ENCODE assay signal across 20 cellular contexts in the genomic region with DNA sequence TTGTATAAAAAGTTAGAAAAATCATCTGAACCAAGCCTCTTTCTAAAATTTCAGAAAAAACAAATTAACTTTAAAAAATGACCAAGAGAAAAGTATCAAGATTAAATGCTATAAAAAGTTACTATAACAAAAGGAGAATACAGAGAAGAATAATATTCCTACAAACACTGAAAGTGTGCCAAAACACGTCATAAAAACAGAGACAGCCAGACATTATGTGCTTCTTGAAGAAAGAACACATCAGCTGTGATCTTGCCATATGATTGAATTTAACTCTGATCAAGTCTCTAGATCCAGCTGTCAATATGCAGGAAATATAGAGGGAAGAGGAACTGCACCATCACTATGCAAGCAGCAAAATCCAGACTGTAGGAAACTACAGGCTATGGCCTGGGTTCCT.
"Had no signal": no experiment of that assay in that cellular context is flagged by ENCODE, and none has a peak within 500 bp of the region (broad histone marks: within the 10 kb centered on the region; RNA-seq: fewer than 3 reads in every experiment).

No MANE protein-coding gene starts in this region.

- H3K36me3 ChIP-seq: adrenal gland, gastrocnemius medialis, heart right ventricle, left lung, SJSA1, tibial nerve had no signal

- ATAC-seq: esophagus mucosa; gastrocnemius medialis; heart right ventricle; left lung; stimulated activated memory B cell treated with anti-CD40 and anti-IgM and Interleukin-4, amounts not matched to agents 10 μg/mL and 1 μg/mL and 100 μg/mL, for 72 hours; T-cell; WTC11 had no signal

- H3K27me3 ChIP-seq: adrenal gland, gastrocnemius medialis, heart right ventricle, left lung, SJSA1, tibial nerve had no signal

- FAIRE-seq: keratinocyte had no signal

- H3K4me1 ChIP-seq: parathyroid adenoma had no signal

- H3K9me3 Mint-ChIP-seq: activated T-helper 2 cell treated with anti-CD3 and anti-CD28 coated beads, Interferon-gamma antibody, Interleukin-2, Interleukin-4, amounts not matched to agents 10 μg/mL and 5 μg/mL and 100 μg/mL, durations not matched to agents 14 hours and 24 hours and 36 hours; dendritic cell treated with granulocyte-macrophage colony-stimulating factor and Interleukin-4, amounts not matched to agents 40 ng/mL and 50 ng/mL, for 4 days; neural crest cell; stimulated activated memory B cell treated with anti-CD40 and anti-IgM and Interleukin-4, amounts not matched to agents 10 μg/mL and 1 μg/mL and 100 μg/mL, for 72 hours; T-cell; WTC11 had no signal

- H3K4me1 Mint-ChIP-seq: stimulated activated memory B cell treated with anti-CD40 and anti-IgM and Interleukin-4, amounts not matched to agents 10 μg/mL and 1 μg/mL and 100 μg/mL, for 72 hours; T-cell had no signal

- H3K27ac Mint-ChIP-seq: activated T-helper 2 cell treated with anti-CD3 and anti-CD28 coated beads, Interferon-gamma antibody, Interleukin-2, Interleukin-4, amounts not matched to agents 10 μg/mL and 5 μg/mL and 100 μg/mL, durations not matched to agents 14 hours and 24 hours and 36 hours; dendritic cell treated with granulocyte-macrophage colony-stimulating factor and Interleukin-4, amounts not matched to agents 40 ng/mL and 50 ng/mL, for 4 days; stimulated activated memory B cell treated with anti-CD40 and anti-IgM and Interleukin-4, amounts not matched to agents 10 μg/mL and 1 μg/mL and 100 μg/mL, for 72 hours; T-cell; WTC11 had no signal

- H3K9me3 ChIP-seq: adrenal gland, gastrocnemius medialis, heart right ventricle, left lung, SJSA1, tibial nerve had no signal

- DNase-seq: activated CD4-positive, alpha-beta T cell treated with anti-CD3 and anti-CD28 coated beads, Interleukin-2, amount 50 U/mL, for 1 hour; activated naive CD4-positive, alpha-beta T cell treated with anti-CD3 and anti-CD28 coated beads, Interleukin-2, amount 50 U/mL, for 16 hours; activated T-cell treated with anti-CD3 and anti-CD28 coated beads for 4 hours; adrenal gland; gastrocnemius medialis; heart right ventricle; left lung; retina; T-cell had no signal

- H3K9ac ChIP-seq: parathyroid adenoma had no signal

- H3K36me3 Mint-ChIP-seq: stimulated activated memory B cell treated with anti-CD40 and anti-IgM and Interleukin-4, amounts not matched to agents 10 μg/mL and 1 μg/mL and 100 μg/mL, for 72 hours; T-cell; WTC11 had no signal

- H3K27me3 Mint-ChIP-seq: dendritic cell treated with granulocyte-macrophage colony-stimulating factor and Interleukin-4, amounts not matched to agents 40 ng/mL and 50 ng/mL, for 4 days; stimulated activated memory B cell treated with anti-CD40 and anti-IgM and Interleukin-4, amounts not matched to agents 10 μg/mL and 1 μg/mL and 100 μg/mL, for 72 hours had no signal

- H3K4me3 Mint-ChIP-seq: dendritic cell treated with granulocyte-macrophage colony-stimulating factor and Interleukin-4, amounts not matched to agents 40 ng/mL and 50 ng/mL, for 4 days; neural crest cell; stimulated activated memory B cell treated with anti-CD40 and anti-IgM and Interleukin-4, amounts not matched to agents 10 μg/mL and 1 μg/mL and 100 μg/mL, for 72 hours; T-cell; WTC11 had no signal

- H3K27ac ChIP-seq: adrenal gland, gastrocnemius medialis, heart right ventricle, left lung, parathyroid adenoma, SJSA1, skin epidermis, tibial nerve had no signal

- H3K4me3 ChIP-seq: adrenal gland, gastrocnemius medialis, heart right ventricle, left lung, SJSA1, skin epidermis, tibial nerve had no signal
